Comparison of ENCODE assay signal across 15 cellular contexts in genomic region chr3:190983875-190984274, GRCh38.
DNase-seq lines count a peak whose midpoint lies in the region; ATAC-seq and TF ChIP-seq lines count a peak whose summit lies in the region.
"Had no signal": no experiment of that assay in that cellular context is flagged by ENCODE, and none has a peak within 500 bp of the region (broad histone marks: within the 10 kb centered on the region; RNA-seq: fewer than 3 reads in every experiment).

No MANE protein-coding gene starts in this region.

- POLR2A ChIA-PET in MCF 10A (lab: Yijun Ruan, JAX): no interaction called here
- POLR2A ChIA-PET in activated CD4-positive, alpha-beta memory T cell treated with anti-CD3 and anti-CD28 coated beads for 36 hours (lab: Charles Lee): no interaction called here

- no peaks in the 10 kb centered on the region for H3K4me1 ChIP-seq in left ventricle myocardium inferior
- H3K4me1 ChIP-seq: body of pancreas, transverse colon had no signal

- no peaks in the 10 kb centered on the region for H3K27me3 ChIP-seq in left ventricle myocardium inferior (ENCODE audit: low read depth)
- H3K27me3 ChIP-seq: body of pancreas, transverse colon had no signal

- H3K27me3 Mint-ChIP-seq in MCF 10A (ENCODE audit: insufficient read depth, unreplicated experiment): no peaks in the 10 kb centered on the region
- no peaks in the 10 kb centered on the region for H3K27me3 Mint-ChIP-seq in activated CD4-positive, alpha-beta memory T cell treated with anti-CD3 and anti-CD28 coated beads for 36 hours

- TF ChIP-seq CTCF in MCF 10A (IDR thresholded peaks at IDR 0.05; ENCODE audit: unreplicated experiment) (no peak), left ventricle myocardium inferior (IDR thresholded peaks at IDR 0.05; ENCODE audit: borderline replicate concordance) (no peak)

- H3K9me3 Mint-ChIP-seq in MCF 10A (ENCODE audit: unreplicated experiment): peaks cover 11% of the 10 kb centered on the region
- H3K9me3 Mint-ChIP-seq in activated CD4-positive, alpha-beta memory T cell treated with anti-CD3 and anti-CD28 coated beads for 36 hours: peaks cover 12% of the 10 kb centered on the region

- peak; percentile 81 for ATAC-seq in GM19351 (IDR thresholded peaks at IDR 0.05; ENCODE audit: unreplicated experiment)
- ATAC-seq in HG03342 (IDR thresholded peaks at IDR 0.05; ENCODE audit: unreplicated experiment): peak; percentile 86
- ATAC-seq: body of pancreas, mucosa of descending colon had no signal

- CTCF ChIA-PET in MCF 10A (lab: Yijun Ruan, JAX): interaction anchor here (0.6 kb wide), 1 partner anchor 120 kb away, joined by 4 read pairs; no protein-coding TSS in a partner anchor
- CTCF ChIA-PET in activated CD4-positive, alpha-beta memory T cell treated with anti-CD3 and anti-CD28 coated beads for 36 hours (lab: Charles Lee): no interaction called here

- DNase-seq in AML-193 (lab: John Stamatoyannopoulos, UW) (peak; percentile 8 to 12), OCI-M1 (lab: John Stamatoyannopoulos, UW) (peak; percentile 80), MCF 10A (ENCODE audit: unreplicated experiment) (no peak), left ventricle myocardium inferior (no peak), NCI-H1417 (lab: John Stamatoyannopoulos, UW) (no peak)
- no peak for DNase-seq in activated CD4-positive, alpha-beta memory T cell treated with anti-CD3 and anti-CD28 coated beads for 36 hours
- DNase-seq: ACHN; activated gamma-delta T cell; body of pancreas; mucosa of descending colon; NCI-H187 treated with DMSO at 0.1 percent for 48 hours; stimulated activated CD4-positive, alpha-beta T cell treated with anti-CD3 and anti-CD28 coated beads, Interleukin-15, amount 100 ng/mL, for 24 hours; transverse colon had no signal

- peaks cover 23% of the 10 kb centered on the region for H3K9me3 ChIP-seq in left ventricle myocardium inferior (replicated peaks)
- H3K9me3 ChIP-seq: mucosa of descending colon had no signal

- no peaks in the 10 kb centered on the region for H3K36me3 ChIP-seq in left ventricle myocardium inferior
- H3K36me3 ChIP-seq: transverse colon had no signal

- H3K4me1 Mint-ChIP-seq in MCF 10A (ENCODE audit: insufficient read depth, unreplicated experiment): no peaks in the 10 kb centered on the region
- no peaks in the 10 kb centered on the region for H3K4me1 Mint-ChIP-seq in activated CD4-positive, alpha-beta memory T cell treated with anti-CD3 and anti-CD28 coated beads for 36 hours (ENCODE audit: low read depth)

- H3K36me3 Mint-ChIP-seq in MCF 10A (ENCODE audit: insufficient read depth, unreplicated experiment): no peaks in the 10 kb centered on the region
- H3K36me3 Mint-ChIP-seq in activated CD4-positive, alpha-beta memory T cell treated with anti-CD3 and anti-CD28 coated beads for 36 hours: no peaks in the 10 kb centered on the region

- intact Hi-C loops in MCF 10A (cut with micrococcal nuclease) (no loop called here), left ventricle myocardium inferior (cut with micrococcal nuclease) (no loop called here)
- intact Hi-C loops in activated CD4-positive, alpha-beta memory T cell treated with anti-CD3 and anti-CD28 coated beads for 36 hours (cut with micrococcal nuclease): no loop called here

- no peak overlapping the region for H3K4me3 Mint-ChIP-seq in MCF 10A (ENCODE audit: unreplicated experiment)
- no peak overlapping the region for H3K4me3 Mint-ChIP-seq in activated CD4-positive, alpha-beta memory T cell treated with anti-CD3 and anti-CD28 coated beads for 36 hours

- H3K27ac ChIP-seq in left ventricle myocardium inferior (replicated peaks): no peak overlapping the region
- H3K27ac ChIP-seq: body of pancreas, transverse colon had no signal

- no peak overlapping the region for H3K4me3 ChIP-seq in left ventricle myocardium inferior
- H3K4me3 ChIP-seq: body of pancreas, mucosa of descending colon, transverse colon had no signal

- no TSS peak for BruUV-seq in MCF 10A (replicated peaks; lab: Mats Ljungman, UMichigan)

- H3K27ac Mint-ChIP-seq in MCF 10A (ENCODE audit: low read depth, unreplicated experiment): no peak overlapping the region
- H3K27ac Mint-ChIP-seq in activated CD4-positive, alpha-beta memory T cell treated with anti-CD3 and anti-CD28 coated beads for 36 hours: no peak overlapping the region

Comparison
In these comparisons a context has a peak if more than half of its experiments do, and no peak if none do; other contexts are left out.
1. DNase-seq: peak in AML-193 (2 of 2) and OCI-M1 (single experiment); none in MCF 10A (single experiment), left ventricle myocardium inferior (single experiment), NCI-H1417 (0 of 3) and activated CD4-positive, alpha-beta memory T cell treated with anti-CD3 and anti-CD28 coated beads for 36 hours (single experiment).